1 cellular context compared by ENCODE assay signal in the genomic region with DNA sequence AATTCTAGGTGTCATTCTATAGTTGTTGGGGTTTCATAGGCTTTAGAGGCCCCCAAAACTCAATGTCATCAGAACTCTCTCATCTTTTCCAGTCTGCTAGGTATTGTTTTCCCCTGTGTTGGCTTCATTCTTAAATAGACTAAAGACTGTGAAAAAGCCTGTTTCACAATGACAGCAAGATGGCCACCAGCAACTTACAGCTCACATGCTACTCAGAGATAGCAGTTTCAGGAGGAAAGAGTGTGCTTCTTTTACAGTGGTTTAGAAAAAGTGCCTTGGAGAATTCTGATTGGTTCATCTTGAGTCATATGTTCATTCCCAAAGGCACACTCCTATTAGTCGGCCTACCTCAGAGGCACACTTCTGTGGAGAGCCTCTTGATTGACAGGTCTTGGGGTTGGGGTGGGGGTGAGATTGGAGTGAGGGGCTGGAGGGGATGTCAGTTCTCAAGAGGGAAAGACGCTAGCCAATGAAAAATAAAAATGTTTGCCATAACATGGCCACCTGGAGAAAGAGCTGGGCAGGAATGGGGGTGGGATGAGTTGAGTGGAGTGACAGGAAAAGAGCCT.
TF ChIP-seq lines count a peak whose summit lies in the region.

No MANE protein-coding gene starts in this region.

TF ChIP-seq in K562, 482 proteins besides CTCF, POLR2A, EP300 and RAD21 (continued from another document):
- TF ChIP-seq, protein P1, sequence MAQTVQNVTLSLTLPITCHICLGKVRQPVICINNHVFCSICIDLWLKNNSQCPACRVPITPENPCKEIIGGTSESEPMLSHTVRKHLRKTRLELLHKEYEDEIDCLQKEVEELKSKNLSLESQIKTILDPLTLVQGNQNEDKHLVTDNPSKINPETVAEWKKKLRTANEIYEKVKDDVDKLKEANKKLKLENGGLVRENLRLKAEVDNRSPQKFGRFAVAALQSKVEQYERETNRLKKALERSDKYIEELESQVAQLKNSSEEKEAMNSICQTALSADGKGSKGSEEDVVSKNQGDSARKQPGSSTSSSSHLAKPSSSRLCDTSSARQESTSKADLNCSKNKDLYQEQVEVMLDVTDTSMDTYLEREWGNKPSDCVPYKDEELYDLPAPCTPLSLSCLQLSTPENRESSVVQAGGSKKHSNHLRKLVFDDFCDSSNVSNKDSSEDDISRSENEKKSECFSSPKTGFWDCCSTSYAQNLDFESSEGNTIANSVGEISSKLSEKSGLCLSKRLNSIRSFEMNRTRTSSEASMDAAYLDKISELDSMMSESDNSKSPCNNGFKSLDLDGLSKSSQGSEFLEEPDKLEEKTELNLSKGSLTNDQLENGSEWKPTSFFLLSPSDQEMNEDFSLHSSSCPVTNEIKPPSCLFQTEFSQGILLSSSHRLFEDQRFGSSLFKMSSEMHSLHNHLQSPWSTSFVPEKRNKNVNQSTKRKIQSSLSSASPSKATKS (CRISPR knock-in tag; IDR thresholded peaks at IDR 0.05) = no peak
- TF ChIP-seq ZNF764 (CRISPR knock-in tag; IDR thresholded peaks at IDR 0.05; ENCODE audit: low read depth) (no peak), MECOM (CRISPR knock-in tag; IDR thresholded peaks at IDR 0.05) (no peak), CEBPB (tag; IDR thresholded peaks at IDR 0.05) (0 out of 2 replicates have a peak, but pooled peaks have one; percentile 19), YY1 (IDR thresholded peaks at IDR 0.05; ENCODE audit: borderline replicate concordance in 1 of 3, control insufficient read depth in 1 of 3, extremely low read depth in 1 of 3, insufficient read depth in 3 of 3, insufficient read length in 1 of 3, insufficient replicate concordance in 2 of 3, low read depth in 1 of 3, low read length in 2 of 3) (peak in 1 of 3 experiments; percentile 71)
- TF ChIP-seq, protein P2, sequence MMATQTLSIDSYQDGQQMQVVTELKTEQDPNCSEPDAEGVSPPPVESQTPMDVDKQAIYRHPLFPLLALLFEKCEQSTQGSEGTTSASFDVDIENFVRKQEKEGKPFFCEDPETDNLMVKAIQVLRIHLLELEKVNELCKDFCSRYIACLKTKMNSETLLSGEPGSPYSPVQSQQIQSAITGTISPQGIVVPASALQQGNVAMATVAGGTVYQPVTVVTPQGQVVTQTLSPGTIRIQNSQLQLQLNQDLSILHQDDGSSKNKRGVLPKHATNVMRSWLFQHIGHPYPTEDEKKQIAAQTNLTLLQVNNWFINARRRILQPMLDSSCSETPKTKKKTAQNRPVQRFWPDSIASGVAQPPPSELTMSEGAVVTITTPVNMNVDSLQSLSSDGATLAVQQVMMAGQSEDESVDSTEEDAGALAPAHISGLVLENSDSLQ (IDR thresholded peaks at IDR 0.05) = peak; percentile 58
- TF ChIP-seq, protein P3, sequence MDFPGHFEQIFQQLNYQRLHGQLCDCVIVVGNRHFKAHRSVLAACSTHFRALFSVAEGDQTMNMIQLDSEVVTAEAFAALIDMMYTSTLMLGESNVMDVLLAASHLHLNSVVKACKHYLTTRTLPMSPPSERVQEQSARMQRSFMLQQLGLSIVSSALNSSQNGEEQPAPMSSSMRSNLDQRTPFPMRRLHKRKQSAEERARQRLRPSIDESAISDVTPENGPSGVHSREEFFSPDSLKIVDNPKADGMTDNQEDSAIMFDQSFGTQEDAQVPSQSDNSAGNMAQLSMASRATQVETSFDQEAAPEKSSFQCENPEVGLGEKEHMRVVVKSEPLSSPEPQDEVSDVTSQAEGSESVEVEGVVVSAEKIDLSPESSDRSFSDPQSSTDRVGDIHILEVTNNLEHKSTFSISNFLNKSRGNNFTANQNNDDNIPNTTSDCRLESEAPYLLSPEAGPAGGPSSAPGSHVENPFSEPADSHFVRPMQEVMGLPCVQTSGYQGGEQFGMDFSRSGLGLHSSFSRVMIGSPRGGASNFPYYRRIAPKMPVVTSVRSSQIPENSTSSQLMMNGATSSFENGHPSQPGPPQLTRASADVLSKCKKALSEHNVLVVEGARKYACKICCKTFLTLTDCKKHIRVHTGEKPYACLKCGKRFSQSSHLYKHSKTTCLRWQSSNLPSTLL (IDR thresholded peaks at IDR 0.05) = no peak
- TF ChIP-seq, protein P4, sequence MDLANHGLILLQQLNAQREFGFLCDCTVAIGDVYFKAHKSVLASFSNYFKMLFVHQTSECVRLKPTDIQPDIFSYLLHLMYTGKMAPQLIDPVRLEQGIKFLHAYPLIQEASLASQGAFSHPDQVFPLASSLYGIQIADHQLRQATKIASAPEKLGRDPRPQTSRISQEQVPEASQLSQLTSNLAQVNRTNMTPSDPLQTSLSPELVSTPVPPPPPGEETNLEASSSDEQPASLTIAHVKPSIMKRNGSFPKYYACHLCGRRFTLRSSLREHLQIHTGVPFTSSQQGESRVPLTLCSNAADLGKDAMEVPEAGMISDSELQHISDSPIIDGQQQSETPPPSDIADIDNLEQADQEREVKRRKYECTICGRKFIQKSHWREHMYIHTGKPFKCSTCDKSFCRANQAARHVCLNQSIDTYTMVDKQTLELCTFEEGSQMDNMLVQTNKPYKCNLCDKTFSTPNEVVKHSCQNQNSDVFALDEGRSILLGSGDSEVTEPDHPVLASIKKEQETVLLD (IDR thresholded peaks at IDR 0.05) = no peak
